16 cellular contexts compared by ENCODE assay signal in the genomic region with DNA sequence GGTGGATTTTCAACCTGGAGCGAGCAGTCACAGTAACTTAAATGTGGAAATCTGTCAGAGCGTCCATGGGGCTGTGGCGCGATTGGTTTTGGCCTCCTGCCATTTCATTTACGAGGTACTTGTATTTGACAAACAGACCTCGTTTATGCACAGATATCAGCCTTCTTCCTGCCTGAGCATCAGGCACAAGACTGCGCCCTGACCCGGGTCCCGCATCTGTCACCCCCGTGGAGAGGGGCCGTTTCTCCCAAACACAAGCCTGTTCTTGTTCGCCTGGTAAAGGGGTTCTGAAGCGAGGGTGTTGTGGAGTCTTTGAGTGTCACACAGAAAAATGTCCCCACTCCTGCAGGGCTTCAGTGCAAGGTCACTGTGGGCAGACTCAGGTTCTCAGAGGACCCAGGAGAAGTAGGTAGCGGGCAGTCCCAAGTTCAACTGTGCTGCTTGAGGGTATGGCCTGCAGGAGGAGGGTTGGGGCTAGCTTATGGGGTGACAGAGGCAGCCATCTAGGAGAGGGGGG.
"Had no signal": no experiment of that assay in that cellular context is flagged by ENCODE, and none has a peak within 500 bp of the region (broad histone marks: within the 10 kb centered on the region; RNA-seq: fewer than 3 reads in every experiment).

No MANE protein-coding gene starts in this region.

- DNase-seq: activated CD4-positive, alpha-beta memory T cell treated with anti-CD3 and anti-CD28 coated beads, Interleukin-2, amount 10 ng/mL, durations not matched to agents 7 days and 5 days; activated CD4-positive, alpha-beta T cell treated with anti-CD3 and anti-CD28 coated beads, Interleukin-2, amount 10 ng/mL, durations not matched to agents 24 days and 14 days; activated effector memory CD4-positive, alpha-beta T cell treated with anti-CD3 and anti-CD28 coated beads, Interleukin-2, amount 50 U/mL, for 16 hours; activated naive CD4-positive, alpha-beta T cell treated with anti-CD3 and anti-CD28 coated beads, Interleukin-2, amount 50 U/mL, for 16 hours; activated naive CD8-positive, alpha-beta T cell treated with anti-CD3 and anti-CD28 coated beads, Interleukin-2, amount 50 U/mL, for 24 hours; activated T-cell treated with anti-CD3 and anti-CD28 coated beads, Interleukin-2, amount 50 U/mL, for 72 hours; heart right ventricle; islet precursor cell; left cardiac atrium; mesendoderm; occipital lobe; right lobe of liver; transverse colon had no signal

- H3K27ac Mint-ChIP-seq: activated CD4-positive, alpha-beta memory T cell treated with anti-CD3 and anti-CD28 coated beads, Interleukin-2, amount 10 ng/mL, durations not matched to agents 7 days and 5 days; activated CD4-positive, alpha-beta T cell treated with anti-CD3 and anti-CD28 coated beads, Interleukin-2, amount 10 ng/mL, durations not matched to agents 24 days and 14 days; activated naive CD8-positive, alpha-beta T cell treated with anti-CD3 and anti-CD28 coated beads, Interleukin-2, amount 50 U/mL, for 24 hours; activated T-cell treated with anti-CD3 and anti-CD28 coated beads, Interleukin-2, amount 50 U/mL, for 72 hours; stimulated activated memory B cell treated with anti-CD40 and anti-IgM and Interleukin-4, amounts not matched to agents 10 μg/mL and 1 μg/mL and 100 μg/mL, for 72 hours had no signal

- H3K27me3 Mint-ChIP-seq: activated CD4-positive, alpha-beta memory T cell treated with anti-CD3 and anti-CD28 coated beads, Interleukin-2, amount 10 ng/mL, durations not matched to agents 7 days and 5 days; activated CD4-positive, alpha-beta T cell treated with anti-CD3 and anti-CD28 coated beads, Interleukin-2, amount 10 ng/mL, durations not matched to agents 24 days and 14 days; activated naive CD8-positive, alpha-beta T cell treated with anti-CD3 and anti-CD28 coated beads, Interleukin-2, amount 50 U/mL, for 24 hours had no signal

- H3K36me3 Mint-ChIP-seq: stimulated activated memory B cell treated with anti-CD40 and anti-IgM and Interleukin-4, amounts not matched to agents 10 μg/mL and 1 μg/mL and 100 μg/mL, for 72 hours had no signal

- H3K4me1 Mint-ChIP-seq: activated CD4-positive, alpha-beta memory T cell treated with anti-CD3 and anti-CD28 coated beads, Interleukin-2, amount 10 ng/mL, durations not matched to agents 7 days and 5 days; activated CD4-positive, alpha-beta T cell treated with anti-CD3 and anti-CD28 coated beads, Interleukin-2, amount 10 ng/mL, durations not matched to agents 24 days and 14 days; activated naive CD8-positive, alpha-beta T cell treated with anti-CD3 and anti-CD28 coated beads, Interleukin-2, amount 50 U/mL, for 24 hours; stimulated activated memory B cell treated with anti-CD40 and anti-IgM and Interleukin-4, amounts not matched to agents 10 μg/mL and 1 μg/mL and 100 μg/mL, for 72 hours had no signal

- H3K9me3 Mint-ChIP-seq: activated CD4-positive, alpha-beta memory T cell treated with anti-CD3 and anti-CD28 coated beads, Interleukin-2, amount 10 ng/mL, durations not matched to agents 7 days and 5 days; activated CD4-positive, alpha-beta T cell treated with anti-CD3 and anti-CD28 coated beads, Interleukin-2, amount 10 ng/mL, durations not matched to agents 24 days and 14 days; activated naive CD8-positive, alpha-beta T cell treated with anti-CD3 and anti-CD28 coated beads, Interleukin-2, amount 50 U/mL, for 24 hours; activated T-cell treated with anti-CD3 and anti-CD28 coated beads, Interleukin-2, amount 50 U/mL, for 72 hours; stimulated activated memory B cell treated with anti-CD40 and anti-IgM and Interleukin-4, amounts not matched to agents 10 μg/mL and 1 μg/mL and 100 μg/mL, for 72 hours had no signal

- ATAC-seq: activated CD4-positive, CD25-positive, alpha-beta regulatory T cell treated with anti-CD3 and anti-CD28 coated beads, Interleukin-2, amount 50 U/mL, for 24 hours; activated naive CD8-positive, alpha-beta T cell treated with anti-CD3 and anti-CD28 coated beads, Interleukin-2, amount 50 U/mL, for 24 hours; activated T-cell treated with anti-CD3 and anti-CD28 coated beads, Interleukin-2, amount 50 U/mL, for 72 hours; left cardiac atrium; mucosa of descending colon; stimulated activated memory B cell treated with anti-CD40 and anti-IgM and Interleukin-4, amounts not matched to agents 10 μg/mL and 1 μg/mL and 100 μg/mL, for 72 hours had no signal

- H3K4me3 Mint-ChIP-seq: activated CD4-positive, alpha-beta memory T cell treated with anti-CD3 and anti-CD28 coated beads, Interleukin-2, amount 10 ng/mL, durations not matched to agents 7 days and 5 days; activated CD4-positive, alpha-beta T cell treated with anti-CD3 and anti-CD28 coated beads, Interleukin-2, amount 10 ng/mL, durations not matched to agents 24 days and 14 days; activated naive CD8-positive, alpha-beta T cell treated with anti-CD3 and anti-CD28 coated beads, Interleukin-2, amount 50 U/mL, for 24 hours; activated T-cell treated with anti-CD3 and anti-CD28 coated beads, Interleukin-2, amount 50 U/mL, for 72 hours; stimulated activated memory B cell treated with anti-CD40 and anti-IgM and Interleukin-4, amounts not matched to agents 10 μg/mL and 1 μg/mL and 100 μg/mL, for 72 hours had no signal
